ENCODE assay signal across 18 cellular contexts in genomic region chr22:45227645-45228400, GRCh38. TPM values are rescaled to one million over a fixed set of nuclear protein-coding genes. Genes with fewer than 3 reads are reported as not detected.
A peak's percentile ranks its signal among the peaks of the same experiment; 100 is the strongest.
DNase-seq lines count a peak whose midpoint lies in the region; ATAC-seq and TF ChIP-seq lines count a peak whose summit lies in the region.
"Had no signal": no experiment of that assay in that cellular context is flagged by ENCODE, and none has a peak within 500 bp of the region (broad histone marks: within the 10 kb centered on the region; RNA-seq: fewer than 3 reads in every experiment).

No MANE protein-coding gene starts in this region.

- no peak overlapping the region for H3K4me3 ChIP-seq in thyroid gland (replicated peaks in 1 of 3)
- H3K4me3 ChIP-seq: ascending aorta, HAP-1 had no signal

- peaks cover 0 to 3% (median 0%) of the 10 kb centered on the region in 7 donors for H3K9me3 Mint-ChIP-seq in CD14-positive monocyte
- H3K9me3 Mint-ChIP-seq in activated naive CD8-positive, alpha-beta T cell treated with anti-CD3 and anti-CD28 coated beads, Interleukin-2, amount 50 U/mL, for 24 hours: no peaks in the 10 kb centered on the region
- H3K9me3 Mint-ChIP-seq: activated T-cell treated with anti-CD3 and anti-CD28 coated beads, Interleukin-2, amount 50 U/mL, for 72 hours; naive B cell had no signal

- TF ChIP-seq CTCF in CD14-positive monocyte (IDR thresholded peaks at IDR 0.05) (no peak), thyroid gland (IDR thresholded peaks at IDR 0.05) (no peak)

- peak; percentile 10 for ATAC-seq in activated naive CD8-positive, alpha-beta T cell treated with anti-CD3 and anti-CD28 coated beads, Interleukin-2, amount 50 U/mL, for 24 hours
- ATAC-seq in left ventricle myocardium superior (peak; percentile 55), HG02852 (IDR thresholded peaks at IDR 0.05; ENCODE audit: unreplicated experiment) (no peak), HG03280 (IDR thresholded peaks at IDR 0.05; ENCODE audit: unreplicated experiment) (no peak)
- ATAC-seq: activated T-cell treated with anti-CD3 and anti-CD28 coated beads, Interleukin-2, amount 50 U/mL, for 72 hours had no signal

- H3K27me3 Mint-ChIP-seq in CD14-positive monocyte (ENCODE audit: low read depth in 3 of 3): peaks cover 0 to 3% (median 0%) of the 10 kb centered on the region in 3 donors
- H3K27me3 Mint-ChIP-seq in activated naive CD8-positive, alpha-beta T cell treated with anti-CD3 and anti-CD28 coated beads, Interleukin-2, amount 50 U/mL, for 24 hours: no peaks in the 10 kb centered on the region
- H3K27me3 Mint-ChIP-seq: naive B cell had no signal

- TF ChIP-seq POLR2A in thyroid gland (IDR thresholded peaks at IDR 0.05): no peak

- peak overlapping the region; percentile 97 to 100 (median 99) for H3K27ac Mint-ChIP-seq in CD14-positive monocyte
- H3K27ac Mint-ChIP-seq in activated naive CD8-positive, alpha-beta T cell treated with anti-CD3 and anti-CD28 coated beads, Interleukin-2, amount 50 U/mL, for 24 hours: no peak overlapping the region
- H3K27ac Mint-ChIP-seq: activated T-cell treated with anti-CD3 and anti-CD28 coated beads, Interleukin-2, amount 50 U/mL, for 72 hours had no signal

- H3K27me3 ChIP-seq in thyroid gland: no peaks in the 10 kb centered on the region
- H3K27me3 ChIP-seq: ascending aorta had no signal

- DNase-seq in CD14-positive monocyte (ENCODE audit: low spot score) (peak; percentile 79), left ventricle myocardium superior (peak; percentile 59), occipital lobe (lab: John Stamatoyannopoulos, UW) (peak; percentile 71), thyroid gland (no peak), cerebellar cortex (ENCODE audit: low spot score) (no peak)
- DNase-seq in activated naive CD8-positive, alpha-beta T cell treated with anti-CD3 and anti-CD28 coated beads, Interleukin-2, amount 50 U/mL, for 24 hours: no peak
- DNase-seq: activated CD4-positive, alpha-beta T cell treated with anti-CD3 and anti-CD28 coated beads for 48 hours; activated T-cell treated with anti-CD3 and anti-CD28 coated beads, Interleukin-2, amount 50 U/mL, for 72 hours; effector CD4-positive, alpha-beta T cell; foreskin fibroblast; naive B cell; SHP77 treated with DMSO at 0.1 percent for 48 hours had no signal

- peaks cover 6 to 22% of the 10 kb centered on the region in 2 donors for H3K4me1 ChIP-seq in thyroid gland
- H3K4me1 ChIP-seq: HAP-1 had no signal

- H3K4me3 Mint-ChIP-seq in CD14-positive monocyte: peak overlapping the region; percentile 64 to 82
- no peak overlapping the region for H3K4me3 Mint-ChIP-seq in activated naive CD8-positive, alpha-beta T cell treated with anti-CD3 and anti-CD28 coated beads, Interleukin-2, amount 50 U/mL, for 24 hours
- H3K4me3 Mint-ChIP-seq: activated T-cell treated with anti-CD3 and anti-CD28 coated beads, Interleukin-2, amount 50 U/mL, for 72 hours; naive B cell had no signal

- intact Hi-C loops in CD14-positive monocyte (cut with micrococcal nuclease) (loop anchor here in 1 of 2 donors (5.0 kb wide), 2 partner anchors 61 to 84 kb away; no protein-coding TSS in a partner anchor), left ventricle myocardium superior (cut with micrococcal nuclease) (no loop called here), thyroid gland (cut with DNase I) (no loop called here)

- H3K4me1 Mint-ChIP-seq in CD14-positive monocyte: peaks cover 95% of the 10 kb centered on the region
- peaks cover 26% of the 10 kb centered on the region for H3K4me1 Mint-ChIP-seq in activated naive CD8-positive, alpha-beta T cell treated with anti-CD3 and anti-CD28 coated beads, Interleukin-2, amount 50 U/mL, for 24 hours

- H3K9me3 ChIP-seq in thyroid gland: no peaks in the 10 kb centered on the region
- H3K9me3 ChIP-seq: ascending aorta, HAP-1 had no signal

- no peaks in the 10 kb centered on the region for H3K36me3 ChIP-seq in thyroid gland
- H3K36me3 ChIP-seq: ascending aorta, HAP-1 had no signal

- H3K27ac ChIP-seq in thyroid gland: no peak overlapping the region

- H3K36me3 Mint-ChIP-seq in CD14-positive monocyte: peaks cover 22 to 39% of the 10 kb centered on the region in 2 donors
- H3K36me3 Mint-ChIP-seq in activated naive CD8-positive, alpha-beta T cell treated with anti-CD3 and anti-CD28 coated beads, Interleukin-2, amount 50 U/mL, for 24 hours (ENCODE audit: low read depth): no peaks in the 10 kb centered on the region
- H3K36me3 Mint-ChIP-seq: naive B cell had no signal

- 76 to 90% methylated on average over 11 to 14 of the region's 16 CpGs for WGBS in thyroid gland, 2 donors

RNA-seq across cellular contexts. Expression of gene KIAA0930, which starts 12.9 kb away (rescaled TPM):
- polyA plus RNA-seq in CD14-positive monocyte: 10 to 100 TPM; 14.0 to 15.6 TPM
- total RNA-seq in left ventricle myocardium superior: 24.1 TPM
- total RNA-seq in occipital lobe: 61.0 TPM
- 10 to 100 TPM; 21.0 to 42.7 (median 25.0) TPM for total RNA-seq in thyroid gland

RNA-seq across cellular contexts. Expression of gene UPK3A, which starts 56.9 kb away (rescaled TPM):
- 10 to 100 TPM; 14.0 to 19.0 TPM for polyA plus RNA-seq in CD14-positive monocyte
- total RNA-seq in left ventricle myocardium superior: 0.25 TPM
- total RNA-seq in occipital lobe: not detected
- total RNA-seq in thyroid gland: 1 to 10 TPM in 3 of 4 donors, not detected in 1; 2.1 to 3.9 (median 2.6) TPM
- total RNA-seq: activated T-cell treated with anti-CD3 and anti-CD28 coated beads, Interleukin-2, amount 50 U/mL, for 72 hours; ascending aorta; HT1080; M059J had no signal

Comparison
In these comparisons a context has a peak if more than half of its experiments do, and no peak if none do; other contexts are left out.
1. DNase-seq: peak in CD14-positive monocyte (single experiment), left ventricle myocardium superior (single experiment) and occipital lobe (single experiment); none in activated naive CD8-positive, alpha-beta T cell treated with anti-CD3 and anti-CD28 coated beads, Interleukin-2, amount 50 U/mL, for 24 hours (single experiment), thyroid gland (0 of 2) and cerebellar cortex (single experiment).
2. ATAC-seq: peak in activated naive CD8-positive, alpha-beta T cell treated with anti-CD3 and anti-CD28 coated beads, Interleukin-2, amount 50 U/mL, for 24 hours (single experiment) and left ventricle myocardium superior (single experiment); none in HG02852 (single experiment) and HG03280 (single experiment).